ENCODE assay signal across 12 cellular contexts in genomic region chr11:117217141-117217609, GRCh38. TPM values are rescaled to one million over a fixed set of nuclear protein-coding genes. Genes with fewer than 3 reads are reported as not detected.
A peak's percentile ranks its signal among the peaks of the same experiment; 100 is the strongest.
DNase-seq lines count a peak whose midpoint lies in the region; ATAC-seq, FAIRE-seq and TF ChIP-seq lines count a peak whose summit lies in the region.
"Had no signal": no experiment of that assay in that cellular context is flagged by ENCODE, and none has a peak within 500 bp of the region (broad histone marks: within the 10 kb centered on the region; RNA-seq: fewer than 3 reads in every experiment).

No MANE protein-coding gene starts in this region.

- no peak for TF ChIP-seq CTCF in GM12878 (IDR thresholded peaks at IDR 0.05 in 2 of 3, conservative IDR thresholded peaks at IDR 0.05 in 1 of 3; ENCODE audit: control insufficient read depth in 2 of 3, extremely low read depth in 1 of 3, insufficient read depth in 1 of 3, low read depth in 3 of 3, low read length in 3 of 3)
- TF ChIP-seq CTCF in lower lobe of right lung (IDR thresholded peaks at IDR 0.05), result no peak
- TF ChIP-seq CTCF in nephron progenitor cell (IDR thresholded peaks at IDR 0.05), result no peak

- H4K20me1 ChIP-seq in GM12878 (ENCODE audit: control insufficient read depth, insufficient read depth), result no peaks in the 10 kb centered on the region

- H3K9ac ChIP-seq in GM12878 (ENCODE audit: control insufficient read depth, insufficient read depth, low read length) (no peak overlapping the region), stomach smooth muscle (ENCODE audit: low read length in 2 of 2) (peak overlapping the region; percentile 66 to 86)

- H3K4me3 ChIP-seq in GM12878, result no peak overlapping the region
- H3K4me3 ChIP-seq in lower lobe of right lung, result no peak overlapping the region
- peak overlapping the region; percentile 22 to 41 for H3K4me3 ChIP-seq in stomach smooth muscle (ENCODE audit: low read length in 2 of 2)
- H3K4me3 ChIP-seq: upper lobe of left lung had no signal

- H2AFZ ChIP-seq in GM12878 (ENCODE audit: control insufficient read depth, low read depth, low read length), result no peak overlapping the region

- H3K4me3 Mint-ChIP-seq in activated T-cell treated with anti-CD3 and anti-CD28 coated beads, Interleukin-2, amount 50 U/mL, for 24 hours, result no peak overlapping the region
- no peak overlapping the region for H3K4me3 Mint-ChIP-seq in nephron progenitor cell

- no peak for FAIRE-seq in GM12878 (lab: Jason Lieb, UNC)

- no peak for TF ChIP-seq EP300 in GM12878 (IDR thresholded peaks at IDR 0.05; ENCODE audit: borderline replicate concordance in 1 of 2, control insufficient read depth in 1 of 2, low read depth in 2 of 2, low read length in 2 of 2)

- H3K79me2 ChIP-seq in GM12878 (ENCODE audit: control insufficient read depth, insufficient read depth, low read length), result no peaks in the 10 kb centered on the region

- RAD21 ChIA-PET in GM12878 (lab: Charles Lee; ENCODE audit: unreplicated experiment), result no interaction called here

- H3K27me3 Mint-ChIP-seq in activated T-cell treated with anti-CD3 and anti-CD28 coated beads, Interleukin-2, amount 50 U/mL, for 24 hours, result no peaks in the 10 kb centered on the region
- H3K27me3 Mint-ChIP-seq in nephron progenitor cell (ENCODE audit: low read depth, poor library complexity), result peaks cover 5% of the 10 kb centered on the region

- BruUV-seq in GM12878 (replicated peaks; lab: Mats Ljungman, UMichigan), result TSS peak; percentile 15

- H3K27ac ChIP-seq in GM12878 (ENCODE audit: control insufficient read depth, insufficient read depth), result no peak overlapping the region
- peak overlapping the region; percentile 55 for H3K27ac ChIP-seq in lower lobe of right lung
- H3K27ac ChIP-seq in stomach smooth muscle (ENCODE audit: low read length), result peak overlapping the region; percentile 99

- in situ Hi-C loops in GM12878 (cut with MboI), result no loop called here

- H3K36me3 Mint-ChIP-seq in activated T-cell treated with anti-CD3 and anti-CD28 coated beads, Interleukin-2, amount 50 U/mL, for 24 hours (ENCODE audit: low read depth), result peaks cover 94% of the 10 kb centered on the region
- peaks cover 46% of the 10 kb centered on the region for H3K36me3 Mint-ChIP-seq in nephron progenitor cell (ENCODE audit: low read depth)

- no peaks in the 10 kb centered on the region for H3K9me3 Mint-ChIP-seq in activated T-cell treated with anti-CD3 and anti-CD28 coated beads, Interleukin-2, amount 50 U/mL, for 24 hours
- H3K9me3 Mint-ChIP-seq in nephron progenitor cell, result no peaks in the 10 kb centered on the region

- H3K4me2 ChIP-seq in GM12878 (ENCODE audit: control insufficient read depth, insufficient read depth), result no peak overlapping the region

- 93% methylated on average over 5 of the region's 5 CpGs for WGBS in GM12878 (ENCODE audit: insufficient coverage, insufficient replicate concordance, low lambda C conversion rate, missing lambda C conversion rate)

- ATAC-seq in GM12878 (no peak), lower lobe of right lung (no peak), esophagus mucosa (no peak)

- CTCF ChIA-PET in GM12878 (lab: Yijun Ruan, JAX), result interaction anchor here (1.4 kb wide), 1 partner anchor 9 kb away, joined by 4 read pairs; no protein-coding TSS in a partner anchor

- H3K36me3 ChIP-seq in GM12878 (ENCODE audit: control insufficient read depth in 2 of 2, insufficient read depth in 2 of 2, low read length in 1 of 2) (peaks cover 23 to 42% of the 10 kb centered on the region in 2 experiments), lower lobe of right lung (peaks cover 97% of the 10 kb centered on the region), stomach smooth muscle (ENCODE audit: control insufficient read depth in 2 of 2, insufficient read depth in 2 of 2, low read length in 2 of 2) (peaks cover 15 to 19% of the 10 kb centered on the region in 2 donors)

- H3K27me3 ChIP-seq in GM12878 (replicated peaks in 1 of 2; ENCODE audit: control insufficient read depth in 2 of 2, insufficient read depth in 2 of 2, low read length in 1 of 2), result no peaks in the 10 kb centered on the region
- no peaks in the 10 kb centered on the region for H3K27me3 ChIP-seq in lower lobe of right lung (ENCODE audit: low read depth)
- H3K27me3 ChIP-seq in stomach smooth muscle (ENCODE audit: control insufficient read depth in 1 of 2, insufficient read depth in 2 of 2, low read length in 2 of 2), result no peaks in the 10 kb centered on the region
- H3K27me3 ChIP-seq: upper lobe of left lung had no signal

- TF ChIP-seq RAD21 in GM12878 (IDR thresholded peaks at IDR 0.05; ENCODE audit: insufficient read depth, low read depth, low read length), result no peak

- POLR2A ChIA-PET in GM12878 (lab: Charles Lee), result interaction anchor here (1.4 kb wide), 1 partner anchor 37 kb away, joined by 5 read pairs; no protein-coding TSS in a partner anchor

- peak overlapping the region; percentile 83 for H3K27ac Mint-ChIP-seq in activated T-cell treated with anti-CD3 and anti-CD28 coated beads, Interleukin-2, amount 50 U/mL, for 24 hours
- no peak overlapping the region for H3K27ac Mint-ChIP-seq in nephron progenitor cell

- no peaks in the 10 kb centered on the region; the same call in 1 of the 2 replicates for H3K4me1 ChIP-seq in GM12878 (ENCODE audit: control insufficient read depth, insufficient read depth, low read length)
- peaks cover 45% of the 10 kb centered on the region for H3K4me1 ChIP-seq in lower lobe of right lung
- H3K4me1 ChIP-seq in stomach smooth muscle (ENCODE audit: control insufficient read depth, insufficient read depth, low read length), result peaks cover 59% of the 10 kb centered on the region

- no peak for TF ChIP-seq POLR2A in GM12878 (IDR thresholded peaks at IDR 0.05; ENCODE audit: low read depth, low read length)

- intact Hi-C loops in GM12878 (cut with micrococcal nuclease; ENCODE audit: unreplicated experiment) (no loop called here), lower lobe of right lung (cut with DNase I) (no loop called here)

- peaks cover 6% of the 10 kb centered on the region for H3K4me1 Mint-ChIP-seq in activated T-cell treated with anti-CD3 and anti-CD28 coated beads, Interleukin-2, amount 50 U/mL, for 24 hours (ENCODE audit: low read depth)
- peaks cover 65% of the 10 kb centered on the region for H3K4me1 Mint-ChIP-seq in nephron progenitor cell

- SMC1A ChIA-PET in GM12878 (lab: Charles Lee; ENCODE audit: uncharacterized antibody, unreplicated experiment), result no interaction called here

- H3K9me3 ChIP-seq in GM12878 (replicated peaks; ENCODE audit: control insufficient read depth, insufficient read depth, low read length) (no peaks in the 10 kb centered on the region), lower lobe of right lung (no peaks in the 10 kb centered on the region), stomach smooth muscle (ENCODE audit: control insufficient read depth in 2 of 2, low read length in 2 of 2) (no peaks in the 10 kb centered on the region)
- H3K9me3 ChIP-seq: upper lobe of left lung had no signal

- DNase-seq in activated T-cell treated with anti-CD3 and anti-CD28 coated beads, Interleukin-2, amount 50 U/mL, for 24 hours, result no peak
- no peak for DNase-seq in activated T-cell treated with anti-CD3 and anti-CD28 coated beads, Interleukin-2, amount 50 U/mL, for 1 hour
- DNase-seq in GM12878 (ENCODE audit: low read depth, low spot score) (no peak), lower lobe of right lung (no peak), nephron progenitor cell (no peak), HPDE6-E6E7 (ENCODE audit: extremely low spot score) (no peak)
- DNase-seq: NCI-H1436 treated with DMSO at 0.1 percent for 48 hours; stimulated activated CD4-positive, alpha-beta T cell treated with anti-CD3 and anti-CD28 coated beads, Interleukin-1b, Interleukin-23, amount 100 ng/mL, for 48 hours; T-helper 9 cell; upper lobe of left lung had no signal

RNA-seq across cellular contexts. Expression of gene PCSK7, which starts 14.7 kb away (rescaled TPM):
- total RNA-seq in GM12878 (2013; cell fraction: nucleolus; rRNA removed), result 171 and 196 TPM in 2 replicates
- 55.7 and 59.3 TPM in 2 replicates for total RNA-seq in GM12878 (2014; rRNA removed)
- 38.3 and 42.5 TPM in 2 replicates for total RNA-seq in GM12878 (2014; rRNA removed; fragmentation: Illumina TruSeq; extraction: Trizol)
- total RNA-seq in GM12878 (2021), result 69.8 and 81.5 TPM in 2 replicates
- 17.2 TPM for polyA plus RNA-seq in GM12878 (2011; ENCODE audit: low read depth)
- 29.5 and 45.9 TPM in 2 replicates for polyA plus RNA-seq in GM12878 (2011; rRNA removed)
- polyA plus RNA-seq in GM12878 (2011; cell fraction: cytosol; rRNA removed), result 46.3 and 62.0 TPM in 2 replicates
- 237 and 245 TPM in 2 replicates for polyA plus RNA-seq in GM12878 (2011; cell fraction: nucleus; rRNA removed)
- 29.4 and 40.0 TPM in 2 replicates for polyA plus RNA-seq in GM12878 (2012)
- 42.5 and 61.2 TPM in 2 replicates for polyA plus RNA-seq in GM12878 (2014; fragmentation: Illumina TruSeq; extraction: Trizol)
- polyA plus RNA-seq in GM12878 (2014; fragmentation: Nextera tagmentation; extraction: Ambion mirVana), result 1 to 10 TPM; 5.5 to 5.7 TPM
- 68.0 and 73.0 TPM in 2 replicates for polyA plus RNA-seq in GM12878 (2014; rRNA removed)
- polyA plus RNA-seq in GM12878 (2016; fragmentation: Nextera tagmentation; extraction: Ambion mirVana), result 10 to 100 TPM; 51.4 to 51.8 TPM
- polyA minus RNA-seq in GM12878 (2011; rRNA and poly(A)+ RNA removed), result 40.2 and 61.4 TPM in 2 replicates
- 11.6 and 20.1 TPM in 2 replicates for polyA minus RNA-seq in GM12878 (2011; cell fraction: cytosol; rRNA and poly(A)+ RNA removed)
- 34.6 and 60.9 TPM in 2 replicates for polyA minus RNA-seq in GM12878 (2011; cell fraction: nucleus; rRNA and poly(A)+ RNA removed)
- total RNA-seq in lower lobe of right lung, result 50.2 TPM
- total RNA-seq in esophagus mucosa, result 44.4 TPM

RNA-seq across cellular contexts. Expression of gene RNF214, which starts 15.3 kb away (rescaled TPM):
- 37.6 and 40.7 TPM in 2 replicates for total RNA-seq in GM12878 (2013; cell fraction: nucleolus; rRNA removed)
- total RNA-seq in GM12878 (2014; rRNA removed) (6.0 and 7.0 TPM in 2 replicates), GM12878 (2014; rRNA removed; fragmentation: Illumina TruSeq; extraction: Trizol) (8.2 and 8.3 TPM in 2 replicates), GM12878 (2021) (15.2 and 16.8 TPM in 2 replicates), lower lobe of right lung (28.9 TPM), esophagus mucosa (13.7 TPM)
- 7.2 TPM for polyA plus RNA-seq in GM12878 (2011; ENCODE audit: low read depth)
- polyA plus RNA-seq in GM12878 (2011; rRNA removed) (10.0 and 12.7 TPM in 2 replicates), GM12878 (2014; fragmentation: Illumina TruSeq; extraction: Trizol) (13.8 and 19.9 TPM in 2 replicates), GM12878 (2014; fragmentation: Nextera tagmentation; extraction: Ambion mirVana) (1 to 10 TPM; 4.8 to 6.2 TPM), GM12878 (2014; rRNA removed) (8.2 and 11.4 TPM in 2 replicates), GM12878 (2016; fragmentation: Nextera tagmentation; extraction: Ambion mirVana) (10 to 100 TPM; 12.8 to 15.3 TPM)
- 10.7 and 12.7 TPM in 2 replicates for polyA plus RNA-seq in GM12878 (2011; cell fraction: cytosol; rRNA removed)
- 41.4 and 45.4 TPM in 2 replicates for polyA plus RNA-seq in GM12878 (2011; cell fraction: nucleus; rRNA removed)
- 6.9 and 11.4 TPM in 2 replicates for polyA plus RNA-seq in GM12878 (2012)
- 21.2 and 28.2 TPM in 2 replicates for polyA minus RNA-seq in GM12878 (2011; rRNA and poly(A)+ RNA removed)
- 6.9 and 7.5 TPM in 2 replicates for polyA minus RNA-seq in GM12878 (2011; cell fraction: cytosol; rRNA and poly(A)+ RNA removed)
- 14.5 and 22.1 TPM in 2 replicates for polyA minus RNA-seq in GM12878 (2011; cell fraction: nucleus; rRNA and poly(A)+ RNA removed)

RNA-seq across cellular contexts. Expression of gene TAGLN, which starts 18.0 kb away (rescaled TPM):
- 17.4 and 21.3 TPM in 2 replicates for total RNA-seq in GM12878 (2013; cell fraction: nucleolus; rRNA removed)
- total RNA-seq in GM12878 (2014; rRNA removed) (1.9 and 2.0 TPM in 2 replicates), GM12878 (2014; rRNA removed; fragmentation: Illumina TruSeq; extraction: Trizol) (1.5 and 1.6 TPM in 2 replicates), GM12878 (2021) (3.9 and 4.6 TPM in 2 replicates), lower lobe of right lung (297 TPM), esophagus mucosa (55.9 TPM)
- polyA plus RNA-seq in GM12878 (2011; ENCODE audit: low read depth), result 2.9 TPM
- polyA plus RNA-seq in GM12878 (2011; rRNA removed) (3.5 and 3.9 TPM in 2 replicates), GM12878 (2014; fragmentation: Illumina TruSeq; extraction: Trizol) (1.9 and 4.8 TPM in 2 replicates), GM12878 (2014; fragmentation: Nextera tagmentation; extraction: Ambion mirVana) (1 to 10 TPM in 1 of 2 experiments, under 1 TPM in 1; 0.26 to 1.0 TPM), GM12878 (2014; rRNA removed) (3.6 and 4.0 TPM in 2 replicates), GM12878 (2016; fragmentation: Nextera tagmentation; extraction: Ambion mirVana) (1 to 10 TPM in 1 of 2 experiments, under 1 TPM in 1; 0.68 to 1.2 TPM)
- 1.2 and 1.9 TPM in 2 replicates for polyA plus RNA-seq in GM12878 (2011; cell fraction: cytosol; rRNA removed)
- 36.5 and 46.4 TPM in 2 replicates for polyA plus RNA-seq in GM12878 (2011; cell fraction: nucleus; rRNA removed)
- 4.4 and 6.2 TPM in 2 replicates for polyA plus RNA-seq in GM12878 (2012)
- polyA minus RNA-seq in GM12878 (2011; rRNA and poly(A)+ RNA removed), result 1.3 and 1.5 TPM in 2 replicates
- 1.3 TPM in 1 of 2 replicates, not detected in the other for polyA minus RNA-seq in GM12878 (2011; cell fraction: cytosol; rRNA and poly(A)+ RNA removed)
- polyA minus RNA-seq in GM12878 (2011; cell fraction: nucleus; rRNA and poly(A)+ RNA removed), result 3.6 and 4.8 TPM in 2 replicates

RNA-seq across cellular contexts. Expression of gene SIDT2, which starts 38.6 kb away (rescaled TPM):
- total RNA-seq in GM12878 (2013; cell fraction: nucleolus; rRNA removed), result 135 and 149 TPM in 2 replicates
- 9.1 and 11.6 TPM in 2 replicates for total RNA-seq in GM12878 (2014; rRNA removed)
- total RNA-seq in GM12878 (2014; rRNA removed; fragmentation: Illumina TruSeq; extraction: Trizol), result 8.4 and 9.0 TPM in 2 replicates
- 20.7 and 23.9 TPM in 2 replicates for total RNA-seq in GM12878 (2021)
- polyA plus RNA-seq in GM12878 (2011; ENCODE audit: low read depth), result 13.0 TPM
- 9.5 and 20.7 TPM in 2 replicates for polyA plus RNA-seq in GM12878 (2011; rRNA removed)
- 17.4 and 19.1 TPM in 2 replicates for polyA plus RNA-seq in GM12878 (2011; cell fraction: cytosol; rRNA removed)
- polyA plus RNA-seq in GM12878 (2011; cell fraction: nucleus; rRNA removed), result 132 and 186 TPM in 2 replicates
- 23.5 and 23.6 TPM in 2 replicates for polyA plus RNA-seq in GM12878 (2012)
- 12.7 and 16.3 TPM in 2 replicates for polyA plus RNA-seq in GM12878 (2014; fragmentation: Illumina TruSeq; extraction: Trizol)
- 1 to 10 TPM; 4.9 to 5.7 TPM for polyA plus RNA-seq in GM12878 (2014; fragmentation: Nextera tagmentation; extraction: Ambion mirVana)
- 16.5 and 19.3 TPM in 2 replicates for polyA plus RNA-seq in GM12878 (2014; rRNA removed)
- 1 to 10 TPM; 5.4 to 6.8 TPM for polyA plus RNA-seq in GM12878 (2016; fragmentation: Nextera tagmentation; extraction: Ambion mirVana)
- polyA minus RNA-seq in GM12878 (2011; rRNA and poly(A)+ RNA removed), result 30.9 and 35.5 TPM in 2 replicates
- 8.3 and 11.5 TPM in 2 replicates for polyA minus RNA-seq in GM12878 (2011; cell fraction: cytosol; rRNA and poly(A)+ RNA removed)
- 54.3 and 61.1 TPM in 2 replicates for polyA minus RNA-seq in GM12878 (2011; cell fraction: nucleus; rRNA and poly(A)+ RNA removed)
- 190 TPM for total RNA-seq in lower lobe of right lung
- 9.8 TPM for total RNA-seq in esophagus mucosa

Comparison
In these comparisons a context has a peak if more than half of its experiments do, and no peak if none do; other contexts are left out.
1. H3K4me3 ChIP-seq: peak in stomach smooth muscle (2 of 2); none in GM12878 (single experiment) and lower lobe of right lung (single experiment).